8 cellular contexts compared by ENCODE assay signal in the genomic region with DNA sequence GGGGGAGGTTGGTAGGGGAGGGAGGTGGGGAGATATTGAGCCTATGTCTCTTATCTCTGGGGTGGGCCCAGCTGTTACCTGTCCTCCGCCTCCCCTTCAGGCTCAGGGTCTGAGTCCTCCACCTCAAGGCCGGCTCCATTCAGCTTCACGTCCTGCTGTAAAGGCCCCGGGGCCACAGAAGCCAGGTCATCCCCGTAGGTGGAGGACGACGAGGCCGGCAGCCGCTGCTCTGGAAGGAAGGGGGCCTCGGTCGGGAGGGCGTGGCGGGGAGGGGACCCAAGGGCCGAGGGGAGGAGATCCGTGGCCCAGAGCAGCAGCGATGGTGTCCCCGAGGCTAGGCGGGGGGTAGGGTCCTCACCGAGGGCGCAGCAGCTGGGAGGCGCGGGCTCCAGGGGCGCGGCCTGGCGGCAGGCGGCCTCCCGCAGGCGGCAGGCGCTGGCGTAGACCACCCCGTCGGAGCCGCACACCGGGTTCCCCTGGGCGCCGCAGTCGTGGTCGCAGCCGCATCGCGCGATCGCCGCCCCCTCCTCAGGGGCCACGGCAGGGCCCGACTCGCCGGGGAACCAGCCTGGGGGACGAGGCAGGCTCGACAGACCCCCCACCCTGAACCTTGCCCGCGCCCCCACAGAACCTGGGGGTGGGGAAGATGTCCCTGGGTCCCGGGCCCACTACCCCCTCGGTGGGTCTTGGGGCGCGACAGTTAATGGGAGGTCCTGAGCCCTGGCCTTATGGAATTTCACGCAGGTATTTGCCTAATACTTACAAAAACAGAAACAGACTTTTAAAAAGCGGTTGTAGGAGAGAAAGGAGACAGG. TPM values are rescaled to one million over a fixed set of nuclear protein-coding genes. Genes with fewer than 3 reads are reported as not detected.
A peak's percentile ranks its signal among the peaks of the same experiment; 100 is the strongest.
DNase-seq lines count a peak whose midpoint lies in the region; ATAC-seq, FAIRE-seq and TF ChIP-seq lines count a peak whose summit lies in the region.

No MANE protein-coding gene starts in this region.

- H3K27ac Mint-ChIP-seq in CD4-positive, CD25-positive, alpha-beta regulatory T cell: no peak overlapping the region

- peaks cover 0 to 1% (median 0%) of the 10 kb centered on the region in 7 donors for H3K9me3 Mint-ChIP-seq in CD4-positive, CD25-positive, alpha-beta regulatory T cell

- FAIRE-seq in HepG2 (lab: Jason Lieb, UNC): no peak

- peaks cover 29% of the 10 kb centered on the region for H3K4me1 ChIP-seq in CD4-positive, CD25-positive, alpha-beta regulatory T cell (ENCODE audit: control insufficient read depth, insufficient read depth, low read length, poor library complexity, severe bottlenecking)
- H3K4me1 ChIP-seq in ascending aorta: peaks cover 3% of the 10 kb centered on the region in 2 donors
- H3K4me1 ChIP-seq in HepG2 (ENCODE audit: insufficient read depth, low read length): peaks cover 45% of the 10 kb centered on the region
- peaks cover 6% of the 10 kb centered on the region for H3K4me1 ChIP-seq in upper lobe of right lung

- H3K36me3 ChIP-seq in CD4-positive, CD25-positive, alpha-beta regulatory T cell (ENCODE audit: control insufficient read depth, insufficient read depth, low read length): no peaks in the 10 kb centered on the region
- H3K36me3 ChIP-seq in ascending aorta (no peaks in the 10 kb centered on the region), HepG2 (replicated peaks in 1 of 2; ENCODE audit: control insufficient read depth in 1 of 2, insufficient read depth in 2 of 2, low read length in 2 of 2) (no peaks in the 10 kb centered on the region), upper lobe of right lung (no peaks in the 10 kb centered on the region)

- intact Hi-C loops in ascending aorta (cut with DNase I) (no loop called here), HepG2 (cut with micrococcal nuclease; ENCODE audit: unreplicated experiment) (no loop called here), upper lobe of right lung (cut with DNase I) (no loop called here)

- TF ChIP-seq CTCF in ascending aorta (IDR thresholded peaks at IDR 0.05): no peak
- TF ChIP-seq CTCF in HepG2 (CRISPR knock-in tag; IDR thresholded peaks at IDR 0.05): no peak
- TF ChIP-seq CTCF in upper lobe of right lung (IDR thresholded peaks at IDR 0.05): no peak

- peak overlapping the region in 3 of 4 donors; percentile 32 to 69 (median 52) for H3K4me3 Mint-ChIP-seq in CD4-positive, CD25-positive, alpha-beta regulatory T cell

- no peak for TF ChIP-seq POLR2A in HepG2 (IDR thresholded peaks at IDR 0.05; ENCODE audit: insufficient read depth in 1 of 2, low read depth in 2 of 2, low read length in 2 of 2)

- BruUV-seq in HepG2 (replicated peaks; lab: Mats Ljungman, UMichigan): no TSS peak

- H2AFZ ChIP-seq in HepG2 (ENCODE audit: low read length): no peak overlapping the region

- POLR2A ChIA-PET in HepG2 (lab: Yijun Ruan, JAX): no interaction called here

- no peaks in the 10 kb centered on the region for H3K9me3 ChIP-seq in CD4-positive, CD25-positive, alpha-beta regulatory T cell (ENCODE audit: control insufficient read depth in 2 of 2, low read length in 2 of 2)
- no peaks in the 10 kb centered on the region for H3K9me3 ChIP-seq in ascending aorta
- H3K9me3 ChIP-seq in HepG2 (ENCODE audit: low read length): no peaks in the 10 kb centered on the region
- no peaks in the 10 kb centered on the region for H3K9me3 ChIP-seq in upper lobe of right lung

- no peaks in the 10 kb centered on the region for H4K20me1 ChIP-seq in HepG2 (ENCODE audit: insufficient read depth, low read length)

- no peak for TF ChIP-seq RAD21 in HepG2 (CRISPR knock-in tag; IDR thresholded peaks at IDR 0.05)

- H3K27ac ChIP-seq in CD4-positive, CD25-positive, alpha-beta regulatory T cell (ENCODE audit: insufficient read depth, low read length, poor library complexity, severe bottlenecking): no peak overlapping the region
- H3K27ac ChIP-seq in ascending aorta (peak overlapping the region; percentile 47 to 56), HepG2 (ENCODE audit: extremely low read length, insufficient read depth, low read length) (no peak overlapping the region), upper lobe of right lung (peak overlapping the region; percentile 66)

- TF ChIP-seq EP300 in HepG2 (IDR thresholded peaks at IDR 0.05; ENCODE audit: low read depth in 2 of 2, low read length in 2 of 2): no peak
- no peak for TF ChIP-seq EP300 in HepG2 (CRISPR knock-in tag; IDR thresholded peaks at IDR 0.05; ENCODE audit: borderline replicate concordance)

- no peak overlapping the region for H3K4me3 ChIP-seq in CD4-positive, CD25-positive, alpha-beta regulatory T cell (ENCODE audit: low read depth, low read length)
- H3K4me3 ChIP-seq in ascending aorta (peak overlapping the region; percentile 60 to 87), HepG2 (replicated peaks in 1 of 3; ENCODE audit: insufficient read depth in 1 of 3, low read depth in 2 of 3, low read length in 3 of 3) (peak overlapping the region; percentile 21 to 72 (median 61); a peak in 5 of 6 replicates), upper lobe of right lung (peak overlapping the region; percentile 57)

- peak overlapping the region; percentile 39; the same call in 1 of the 2 replicates for H3K9ac ChIP-seq in HepG2 (ENCODE audit: insufficient read depth, low read depth, low read length)

- peak overlapping the region; percentile 86 for H3K4me2 ChIP-seq in HepG2 (ENCODE audit: low read depth, low read length)

- ATAC-seq in CD4-positive, CD25-positive, alpha-beta regulatory T cell (ENCODE audit: low read depth in 2 of 2): no peak
- peak; percentile 17 for ATAC-seq in HG02840 (IDR thresholded peaks at IDR 0.05; ENCODE audit: low FRiP score, unreplicated experiment)
- no peak for ATAC-seq in HepG2
- ATAC-seq in upper lobe of right lung: no peak

- no peak for DNase-seq in CD4-positive, CD25-positive, alpha-beta regulatory T cell
- DNase-seq in ascending aorta (ENCODE audit: low spot score in 2 of 2): no peak
- DNase-seq in HepG2 (ENCODE audit: low spot score): no peak
- DNase-seq in upper lobe of right lung: no peak
- no peak for DNase-seq in H4 (ENCODE audit: low spot score)
- no peak for DNase-seq in activated effector memory CD4-positive, alpha-beta T cell treated with anti-CD3 and anti-CD28 coated beads, Interleukin-2, amount 50 U/mL, for 16 hours
- no peak for DNase-seq in GOT3 (lab: John Stamatoyannopoulos, UW)

- H3K4me1 Mint-ChIP-seq in CD4-positive, CD25-positive, alpha-beta regulatory T cell: peaks cover 0 to 38% (median 9%) of the 10 kb centered on the region in 4 donors

- no peaks in the 10 kb centered on the region for H3K79me2 ChIP-seq in HepG2 (ENCODE audit: insufficient read depth, low read length)

- whole genome bisulfite sequencing in HepG2 (ENCODE audit: low lambda C conversion rate): 4% methylated on average over 19 of the region's 58 CpGs

- peaks cover 4% of the 10 kb centered on the region for H3K27me3 ChIP-seq in CD4-positive, CD25-positive, alpha-beta regulatory T cell (ENCODE audit: control insufficient read depth, insufficient read depth, low read length)
- H3K27me3 ChIP-seq in ascending aorta (no peaks in the 10 kb centered on the region), HepG2 (ENCODE audit: control insufficient read depth in 1 of 2, insufficient read depth in 2 of 2, low read length in 2 of 2) (peaks cover 4 to 45% of the 10 kb centered on the region in 2 experiments; a peak in 4 of 5 replicates), upper lobe of right lung (no peaks in the 10 kb centered on the region)

- H3K27me3 Mint-ChIP-seq in CD4-positive, CD25-positive, alpha-beta regulatory T cell: peaks cover 55% of the 10 kb centered on the region

- H3K36me3 Mint-ChIP-seq in CD4-positive, CD25-positive, alpha-beta regulatory T cell: no peaks in the 10 kb centered on the region

- CTCF ChIA-PET in HepG2 (lab: Yijun Ruan, JAX; ENCODE audit: low intra/inter-chr PET ratio, low total read pairs): no interaction called here

- in situ Hi-C loops in HepG2 (cut with HindIII; ENCODE audit: extremely low pct_ligation_motif_present, low pct_unique_long_range_greater_than_20kb): no loop called here

RNA-seq across cellular contexts. Expression of gene F2RL3, which starts 7.5 kb away (rescaled TPM):
- total RNA-seq in CD4-positive, CD25-positive, alpha-beta regulatory T cell: 0.10 TPM
- polyA plus RNA-seq in CD4-positive, CD25-positive, alpha-beta regulatory T cell: not detected
- total RNA-seq in ascending aorta: 7.6 TPM
- total RNA-seq in HepG2 (2016; rRNA removed; fragmentation: Illumina TruSeq; extraction: Trizol): not detected in 2 replicates
- total RNA-seq in HepG2 (2016; cell fraction: cytosol; rRNA removed; fragmentation: Illumina TruSeq; extraction: Trizol; ENCODE audit: low read depth): not detected in 2 replicates
- not detected in 2 replicates for total RNA-seq in HepG2 (2016; cell fraction: insoluble cytoplasmic fraction; rRNA removed; fragmentation: Illumina TruSeq; extraction: Trizol)
- not detected in 2 replicates for total RNA-seq in HepG2 (2016; cell fraction: membrane; rRNA removed; fragmentation: Illumina TruSeq; extraction: Trizol)
- not detected in 2 replicates for total RNA-seq in HepG2 (2016; cell fraction: nucleus; rRNA removed; fragmentation: Illumina TruSeq; extraction: Trizol)
- not detected in 2 replicates for polyA plus RNA-seq in HepG2 (2011; rRNA removed)
- not detected in 2 replicates for polyA plus RNA-seq in HepG2 (2011; cell fraction: cytosol; rRNA removed)
- not detected in 2 replicates for polyA plus RNA-seq in HepG2 (2011; cell fraction: nucleus; rRNA removed)
- not detected in 2 replicates for polyA plus RNA-seq in HepG2 (2012)
- not detected in 2 replicates for polyA plus RNA-seq in HepG2 (2016; cell fraction: cytosol; fragmentation: Illumina TruSeq; extraction: Trizol; ENCODE audit: low read depth)
- polyA plus RNA-seq in HepG2 (2016; cell fraction: insoluble cytoplasmic fraction; fragmentation: Illumina TruSeq; extraction: Trizol; ENCODE audit: low read depth): not detected in 2 replicates
- polyA plus RNA-seq in HepG2 (2016; cell fraction: membrane; fragmentation: Illumina TruSeq; extraction: Trizol; ENCODE audit: low read depth): not detected in 2 replicates
- not detected in 2 replicates for polyA plus RNA-seq in HepG2 (2016; cell fraction: nucleus; fragmentation: Illumina TruSeq; extraction: Trizol; ENCODE audit: insufficient read depth, low read depth)
- 0.05 TPM in 1 of 2 replicates, not detected in the other for polyA minus RNA-seq in HepG2 (2011; rRNA and poly(A)+ RNA removed; ENCODE audit: low replicate concordance)
- not detected in 2 replicates for polyA minus RNA-seq in HepG2 (2011; cell fraction: cytosol; rRNA and poly(A)+ RNA removed)
- not detected in 2 replicates for polyA minus RNA-seq in HepG2 (2011; cell fraction: nucleus; rRNA and poly(A)+ RNA removed)
- 25.3 TPM for total RNA-seq in upper lobe of right lung
- 0.21 TPM in 1 of 2 replicates, not detected in the other for total RNA-seq in H4 (2014; rRNA removed; shearing (Covaris generic))

Comparison
In these comparisons a context has a peak if more than half of its experiments do, and no peak if none do; other contexts are left out.
1. H3K27ac ChIP-seq: peak in ascending aorta (2 of 2) and upper lobe of right lung (single experiment); none in CD4-positive, CD25-positive, alpha-beta regulatory T cell (single experiment) and HepG2 (single experiment).